In genomic region chr16:20553493-20553892, GRCh38 we compare ENCODE assay signal across 1 cellular context.
TF ChIP-seq lines count a peak whose summit lies in the region.
"Not testable (repeated sequence)": the region's sequence is repeated elsewhere in the genome, so short reads cannot be mapped to it uniquely, and the experiment has no call there.

No MANE protein-coding gene starts in this region.

TF ChIP-seq in HepG2, 621 proteins besides CTCF, POLR2A, EP300 and RAD21 (continued from another document):
- 0 out of 2 replicates have a peak, but pooled peaks have one; percentile 14 for TF ChIP-seq THAP11 (CRISPR knock-in tag; IDR thresholded peaks at IDR 0.05)
- 0 out of 2 replicates have a peak, but pooled peaks have one; percentile 18 for TF ChIP-seq HDAC1 (CRISPR knock-in tag; IDR thresholded peaks at IDR 0.05)
- TF ChIP-seq HNF1B (CRISPR knock-in tag; IDR thresholded peaks at IDR 0.05): 0 out of 2 replicates have a peak, but pooled peaks have one; percentile 41
- peak; percentile 31; the same call in 1 of the 2 replicates for TF ChIP-seq CBX5 (CRISPR knock-in tag; IDR thresholded peaks at IDR 0.05; ENCODE audit: borderline replicate concordance)
- TF ChIP-seq MIER2 (CRISPR knock-in tag; IDR thresholded peaks at IDR 0.05): peak; percentile 83
- TF ChIP-seq ZNF644 (CRISPR knock-in tag; IDR thresholded peaks at IDR 0.05; ENCODE audit: low read depth): 0 out of 2 replicates have a peak, but pooled peaks have one; percentile 7
- 0 out of 2 replicates have a peak, but pooled peaks have one; percentile 44 for TF ChIP-seq ELF3 (CRISPR knock-in tag; IDR thresholded peaks at IDR 0.05)
- peak; percentile 43; the same call in 1 of the 2 replicates for TF ChIP-seq ZBED4 (CRISPR knock-in tag; IDR thresholded peaks at IDR 0.05; ENCODE audit: borderline replicate concordance)
- peak; percentile 62; the same call in 1 of the 2 replicates for TF ChIP-seq ERF (CRISPR knock-in tag; IDR thresholded peaks at IDR 0.05)
- TF ChIP-seq SMC3 (IDR thresholded peaks at IDR 0.05; ENCODE audit: low read length): peak; percentile 96
- 0 out of 2 replicates have a peak, but pooled peaks have one; percentile 26 for TF ChIP-seq ELF1 (CRISPR knock-in tag; IDR thresholded peaks at IDR 0.05)
- peak; percentile 43; the same call in 1 of the 2 replicates for TF ChIP-seq ZNF670 (CRISPR knock-in tag; IDR thresholded peaks at IDR 0.05; ENCODE audit: borderline replicate concordance)
- peak; percentile 14; the same call in 1 of the 2 replicates for TF ChIP-seq BCL6 (CRISPR knock-in tag; IDR thresholded peaks at IDR 0.05)
- 0 out of 2 replicates have a peak, but pooled peaks have one; percentile 18 for TF ChIP-seq ZMYM3 (CRISPR knock-in tag; IDR thresholded peaks at IDR 0.05)
- peak; percentile 38 for TF ChIP-seq TEAD3 (CRISPR knock-in tag; optimal IDR thresholded peaks at IDR 0.05; ENCODE audit: borderline replicate concordance)
- TF ChIP-seq ZMYM4 (CRISPR knock-in tag; IDR thresholded peaks at IDR 0.05): peak; percentile 34; the same call in 1 of the 2 replicates
- TF ChIP-seq YEATS4 (CRISPR knock-in tag; IDR thresholded peaks at IDR 0.05; ENCODE audit: borderline replicate concordance): 0 out of 2 replicates have a peak, but pooled peaks have one; percentile 16
- TF ChIP-seq HMGXB4 (CRISPR knock-in tag; IDR thresholded peaks at IDR 0.05; ENCODE audit: borderline replicate concordance in 1 of 2, low read depth in 1 of 2): peak in 1 of 2 experiments; percentile 50; a peak in 1 of 4 replicates
- 0 out of 2 replicates have a peak, but pooled peaks have one; percentile 64 for TF ChIP-seq ZNF567 (CRISPR knock-in tag; IDR thresholded peaks at IDR 0.05; ENCODE audit: borderline replicate concordance)
- TF ChIP-seq TBP (CRISPR knock-in tag; IDR thresholded peaks at IDR 0.05): peak; percentile 62; the same call in 1 of the 2 replicates
- TF ChIP-seq ZFP82 (CRISPR knock-in tag; IDR thresholded peaks at IDR 0.05; ENCODE audit: borderline replicate concordance): 0 out of 2 replicates have a peak, but pooled peaks have one; percentile 26
- not testable (repeated sequence) for TF ChIP-seq LCORL (IDR thresholded peaks at IDR 0.05)
- TF ChIP-seq LCORL (CRISPR knock-in tag; IDR thresholded peaks at IDR 0.05): 0 out of 2 replicates have a peak, but pooled peaks have one; percentile 21
- peak; percentile 24; the same call in 1 of the 2 replicates for TF ChIP-seq ZNF331 (CRISPR knock-in tag; IDR thresholded peaks at IDR 0.05)
- peak; percentile 59; the same call in 1 of the 2 replicates for TF ChIP-seq MED1 (CRISPR knock-in tag; IDR thresholded peaks at IDR 0.05)
- 0 out of 2 replicates have a peak, but pooled peaks have one; percentile 7 for TF ChIP-seq FOXO1 (CRISPR knock-in tag; IDR thresholded peaks at IDR 0.05)
- TF ChIP-seq RXRB (CRISPR knock-in tag; IDR thresholded peaks at IDR 0.05; ENCODE audit: borderline replicate concordance): peak; percentile 55; the same call in 1 of the 2 replicates
- TF ChIP-seq ZNF33A (CRISPR knock-in tag; IDR thresholded peaks at IDR 0.05; ENCODE audit: borderline replicate concordance): 0 out of 2 replicates have a peak, but pooled peaks have one; percentile 35
- peak; percentile 39; the same call in 1 of the 2 replicates for TF ChIP-seq GATAD2A (CRISPR knock-in tag; IDR thresholded peaks at IDR 0.05)
- TF ChIP-seq STAG1 (CRISPR knock-in tag; IDR thresholded peaks at IDR 0.05): peak; percentile 98
- TF ChIP-seq IKZF5 (CRISPR knock-in tag; IDR thresholded peaks at IDR 0.05): peak; percentile 73
- TF ChIP-seq ZNF580 (CRISPR knock-in tag; IDR thresholded peaks at IDR 0.05; ENCODE audit: borderline replicate concordance, low read depth): 0 out of 2 replicates have a peak, but pooled peaks have one; percentile 33
